1 cellular context compared by ENCODE assay signal in genomic region chr17:31394544-31394943, GRCh38.
A peak's percentile ranks its signal among the peaks of the same experiment; 100 is the strongest.
TF ChIP-seq lines count a peak whose summit lies in the region.

No MANE protein-coding gene starts in this region.

TF ChIP-seq in H1, 55 proteins besides CTCF, POLR2A, EP300 and RAD21 (continued from another document):
- TF ChIP-seq CHD7 (IDR thresholded peaks at IDR 0.05; ENCODE audit: insufficient replicate concordance, low read length) (no peak), TEAD4 (IDR thresholded peaks at IDR 0.05; ENCODE audit: low read depth, low read length) (no peak), BACH1 (IDR thresholded peaks at IDR 0.05; ENCODE audit: low read length) (no peak), RNF2 (IDR thresholded peaks at IDR 0.05; ENCODE audit: borderline replicate concordance, low read depth, low read length, missing control alignments, poor library complexity, severe bottlenecking) (no peak), GTF2F1 (IDR thresholded peaks at IDR 0.05; ENCODE audit: borderline replicate concordance, low read depth, low read length) (no peak), CBX5 (IDR thresholded peaks at IDR 0.05; ENCODE audit: low read depth, low read length) (no peak), JUN (IDR thresholded peaks at IDR 0.05; ENCODE audit: low read depth, low read length) (no peak), ASH2L (IDR thresholded peaks at IDR 0.05; ENCODE audit: low read length) (no peak), SIN3A (conservative IDR thresholded peaks at IDR 0.05 in 1 of 2, IDR thresholded peaks at IDR 0.05 in 1 of 2; ENCODE audit: low read depth in 1 of 2, low read length in 2 of 2) (peak; percentile 84 to 86; a peak in 2 of 4 replicates), SIX5 (IDR thresholded peaks at IDR 0.05; ENCODE audit: low read depth, low read length) (no peak), TAF7 (optimal IDR thresholded peaks at IDR 0.05; ENCODE audit: borderline replicate concordance, low read depth, low read length) (no peak), YY1 (IDR thresholded peaks at IDR 0.05; ENCODE audit: low read depth, low read length) (no peak), EZH2 (IDR thresholded peaks at IDR 0.05; ENCODE audit: low read depth, low read length, severe bottlenecking) (no peak), CHD2 (IDR thresholded peaks at IDR 0.05; ENCODE audit: low read length) (no peak), ZNF274 (IDR thresholded peaks at IDR 0.05; ENCODE audit: borderline replicate concordance, extremely low read depth, low read length) (no peak), BCL11A (IDR thresholded peaks at IDR 0.05; ENCODE audit: low read depth in 2 of 2, low read length in 2 of 2) (no peak), TCF12 (IDR thresholded peaks at IDR 0.05; ENCODE audit: low read depth, low read length) (no peak)
